9 cellular contexts compared by ENCODE assay signal in the genomic region with DNA sequence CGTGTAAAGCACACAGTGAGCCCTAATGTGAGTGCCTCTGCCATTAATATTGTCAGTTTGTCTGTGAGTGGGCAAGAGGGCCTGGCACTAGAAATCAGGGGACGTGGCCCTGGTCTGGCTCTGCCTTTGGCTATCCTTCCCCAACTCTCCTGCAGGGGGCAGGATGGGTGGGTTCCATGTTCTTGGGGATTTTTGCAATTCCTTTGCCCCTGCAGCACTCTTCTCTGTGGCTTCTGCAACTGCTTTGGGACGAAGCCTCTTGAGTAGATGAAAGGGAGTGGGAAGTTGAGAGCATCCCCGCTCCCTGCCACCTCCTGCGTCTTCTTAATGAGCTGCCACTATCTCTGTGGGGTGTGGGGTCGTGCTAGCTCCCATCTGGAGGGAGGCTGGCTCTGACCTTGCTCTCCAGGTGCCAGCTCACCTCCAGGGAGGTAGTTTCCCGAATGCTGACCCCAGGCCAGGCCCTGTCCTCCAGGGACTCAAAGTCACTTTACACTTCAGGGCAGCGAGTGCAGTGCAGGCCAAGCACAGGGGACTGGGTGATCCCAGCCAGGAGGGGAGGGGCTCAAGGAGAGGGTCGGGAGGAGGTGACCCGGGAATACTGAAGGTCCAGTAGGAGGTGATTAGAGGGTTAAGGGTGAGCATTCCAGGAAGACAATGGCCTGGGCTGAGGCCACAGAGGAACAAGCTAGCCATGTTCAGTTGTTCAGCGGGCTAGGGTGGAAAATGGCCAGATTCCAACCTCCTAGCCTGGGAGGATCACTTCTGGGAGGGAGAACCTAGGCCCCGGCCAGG.
DNase-seq lines count a peak whose midpoint lies in the region; ATAC-seq, FAIRE-seq and TF ChIP-seq lines count a peak whose summit lies in the region.
"Had no signal": no experiment of that assay in that cellular context is flagged by ENCODE, and none has a peak within 500 bp of the region (broad histone marks: within the 10 kb centered on the region; RNA-seq: fewer than 3 reads in every experiment).

No MANE protein-coding gene starts in this region.

- H3K9ac ChIP-seq in neuronal stem cell (ENCODE audit: low read depth, low read length, poor library complexity), result no peak overlapping the region

- H3K9me3 ChIP-seq in neuronal stem cell (replicated peaks in 1 of 2; ENCODE audit: control insufficient read depth in 2 of 2, insufficient read depth in 1 of 2, low read depth in 1 of 2, low read length in 2 of 2) (peaks cover 0 to 6% of the 10 kb centered on the region in 2 donors), T-helper 17 cell (ENCODE audit: control insufficient read depth, low read length, poor library complexity, severe bottlenecking) (no peaks in the 10 kb centered on the region)

- H3K79me1 ChIP-seq in neuronal stem cell (ENCODE audit: low read depth, low read length), result no peaks in the 10 kb centered on the region

- CTCF ChIA-PET in activated CD4-positive, alpha-beta memory T cell treated with anti-CD3 and anti-CD28 coated beads for 36 hours (lab: Charles Lee), result interaction anchor here (0.9 to 4.6 kb wide), 7 partner anchors 9 to 717 kb away, joined by 3 to 54 read pairs (median 10); a partner anchor contains a TSS
- CTCF ChIA-PET in activated CD4-positive, alpha-beta memory T cell treated with anti-CD3 and anti-CD28 coated beads, Interleukin-2, amount 10 ng/mL, durations not matched to agents 7 days and 5 days (lab: Charles Lee), result interaction anchor here (0.9 to 3.3 kb wide), 6 partner anchors 9 to 186 kb away, joined by 3 to 18 read pairs (median 6); no protein-coding TSS in a partner anchor

- WGBS in neuronal stem cell (ENCODE audit: extremely low coverage in 2 of 2, insufficient read length in 2 of 2, insufficient replicate concordance in 1 of 2), 2 donors, result no CpG with 5 or more reads among the region's 12 CpGs

- H3K23ac ChIP-seq in neuronal stem cell (ENCODE audit: low read depth, low read length, poor library complexity), result no peak overlapping the region

- H2BK5ac ChIP-seq in neuronal stem cell (ENCODE audit: low read length), result peak overlapping the region; percentile 75

- no peaks in the 10 kb centered on the region for H3K36me3 Mint-ChIP-seq in activated CD4-positive, alpha-beta memory T cell treated with anti-CD3 and anti-CD28 coated beads for 36 hours
- no peaks in the 10 kb centered on the region for H3K36me3 Mint-ChIP-seq in activated CD4-positive, alpha-beta memory T cell treated with anti-CD3 and anti-CD28 coated beads, Interleukin-2, amount 10 ng/mL, durations not matched to agents 7 days and 5 days (ENCODE audit: low read depth)
- no peaks in the 10 kb centered on the region for H3K36me3 Mint-ChIP-seq in activated T-helper 17 cell treated with anti-CD3 and anti-CD28 coated beads, Interleukin-2, amount 50 U/mL, for 72 hours (ENCODE audit: low read depth)
- H3K36me3 Mint-ChIP-seq in T-helper 17 cell (ENCODE audit: low read depth), result no peaks in the 10 kb centered on the region

- peak overlapping the region; percentile 77 for H2BK15ac ChIP-seq in neuronal stem cell (ENCODE audit: low read length)

- no peak for FAIRE-seq in bronchial epithelial cell (lab: Jason Lieb, UNC)

- intact Hi-C loops in activated CD4-positive, alpha-beta memory T cell treated with anti-CD3 and anti-CD28 coated beads for 36 hours (cut with micrococcal nuclease), result loop anchor here (5.0 kb wide), 1 partner anchor 717 kb away; no protein-coding TSS in a partner anchor

- H3K36me3 ChIP-seq in bronchial epithelial cell (ENCODE audit: control insufficient read depth, insufficient read depth, low read length), result no peaks in the 10 kb centered on the region
- H3K36me3 ChIP-seq in neuronal stem cell (replicated peaks in 1 of 2; ENCODE audit: control insufficient read depth in 2 of 2, insufficient read depth in 2 of 2, low read length in 2 of 2), result no peaks in the 10 kb centered on the region

- peaks cover 7 to 25% of the 10 kb centered on the region in 2 donors for H3K4me1 ChIP-seq in neuronal stem cell (ENCODE audit: control insufficient read depth in 2 of 2, insufficient read depth in 1 of 2, low read depth in 1 of 2, low read length in 2 of 2)

- POLR2A ChIA-PET in activated CD4-positive, alpha-beta memory T cell treated with anti-CD3 and anti-CD28 coated beads for 36 hours (lab: Charles Lee), result no interaction called here
- POLR2A ChIA-PET in activated CD4-positive, alpha-beta memory T cell treated with anti-CD3 and anti-CD28 coated beads, Interleukin-2, amount 10 ng/mL, durations not matched to agents 7 days and 5 days (lab: Charles Lee), result no interaction called here

- no peaks in the 10 kb centered on the region for H3K4me1 Mint-ChIP-seq in activated CD4-positive, alpha-beta memory T cell treated with anti-CD3 and anti-CD28 coated beads for 36 hours (ENCODE audit: low read depth)
- no peaks in the 10 kb centered on the region for H3K4me1 Mint-ChIP-seq in activated CD4-positive, alpha-beta memory T cell treated with anti-CD3 and anti-CD28 coated beads, Interleukin-2, amount 10 ng/mL, durations not matched to agents 7 days and 5 days
- no peaks in the 10 kb centered on the region for H3K4me1 Mint-ChIP-seq in activated T-helper 17 cell treated with anti-CD3 and anti-CD28 coated beads, Interleukin-2, amount 50 U/mL, for 72 hours
- no peaks in the 10 kb centered on the region for H3K4me1 Mint-ChIP-seq in T-helper 17 cell

- peak overlapping the region; percentile 81 for H3K27ac ChIP-seq in neuronal stem cell (replicated peaks; ENCODE audit: low read length)

- H4K8ac ChIP-seq in neuronal stem cell (ENCODE audit: low read depth, low read length), result no peak overlapping the region

- no peak for ATAC-seq in activated T-helper 17 cell treated with anti-CD3 and anti-CD28 coated beads, Interleukin-2, amount 50 U/mL, for 72 hours (replicated peaks)
- ATAC-seq in T-helper 17 cell, result no peak

- H3K27me3 ChIP-seq in bronchial epithelial cell (ENCODE audit: control insufficient read depth, insufficient read depth, low read length) (peaks cover 2% of the 10 kb centered on the region), neuronal stem cell (ENCODE audit: control insufficient read depth in 3 of 3, insufficient read depth in 3 of 3, low read depth in 1 of 3, low read length in 3 of 3) (peaks cover 0 to 3% (median 2%) of the 10 kb centered on the region in 3 experiments)

- peak overlapping the region; percentile 95 for H3K18ac ChIP-seq in neuronal stem cell (ENCODE audit: low read length)

- no peak overlapping the region for H2AK5ac ChIP-seq in neuronal stem cell (ENCODE audit: low read depth, low read length)

- peak overlapping the region; percentile 38 for H4K91ac ChIP-seq in neuronal stem cell (ENCODE audit: low read depth, low read length, poor library complexity)

- H2AFZ ChIP-seq in neuronal stem cell (ENCODE audit: low read length), result no peak overlapping the region

- DNase-seq in activated CD4-positive, alpha-beta memory T cell treated with anti-CD3 and anti-CD28 coated beads for 36 hours, result peak; percentile 25
- DNase-seq in activated CD4-positive, alpha-beta memory T cell treated with anti-CD3 and anti-CD28 coated beads, Interleukin-2, amount 10 ng/mL, durations not matched to agents 7 days and 5 days, result no peak
- DNase-seq in HuH-7 (ENCODE audit: low spot score), result peak; percentile 15
- no peak for DNase-seq in bronchial epithelial cell (ENCODE audit: low read depth)
- DNase-seq in neuronal stem cell (ENCODE audit: low spot score), result peak; percentile 62
- DNase-seq in kidney tubule cell (ENCODE audit: low spot score), result no peak
- DNase-seq in T-helper 17 cell, result no peak
- DNase-seq: activated effector memory CD4-positive, alpha-beta T cell treated with Interleukin-2 at 50 U/mL for 16 hours had no signal

- H3K14ac ChIP-seq in neuronal stem cell (ENCODE audit: low read length), result no peak overlapping the region

- H3K4me3 ChIP-seq in bronchial epithelial cell (ENCODE audit: low read depth, low read length), result no peak overlapping the region
- no peak overlapping the region for H3K4me3 ChIP-seq in neuronal stem cell (ENCODE audit: low read length in 2 of 2)

- H3K4me3 Mint-ChIP-seq in activated CD4-positive, alpha-beta memory T cell treated with anti-CD3 and anti-CD28 coated beads for 36 hours, result no peak overlapping the region
- no peak overlapping the region for H3K4me3 Mint-ChIP-seq in activated CD4-positive, alpha-beta memory T cell treated with anti-CD3 and anti-CD28 coated beads, Interleukin-2, amount 10 ng/mL, durations not matched to agents 7 days and 5 days
- no peak overlapping the region for H3K4me3 Mint-ChIP-seq in activated T-helper 17 cell treated with anti-CD3 and anti-CD28 coated beads, Interleukin-2, amount 50 U/mL, for 72 hours
- no peak overlapping the region for H3K4me3 Mint-ChIP-seq in T-helper 17 cell

- no peak overlapping the region for H3K4me2 ChIP-seq in neuronal stem cell (ENCODE audit: insufficient read depth, low read length, poor library complexity, severe bottlenecking)

- H3K27me3 Mint-ChIP-seq in activated CD4-positive, alpha-beta memory T cell treated with anti-CD3 and anti-CD28 coated beads for 36 hours, result peaks cover 11% of the 10 kb centered on the region
- peaks cover 18% of the 10 kb centered on the region for H3K27me3 Mint-ChIP-seq in activated CD4-positive, alpha-beta memory T cell treated with anti-CD3 and anti-CD28 coated beads, Interleukin-2, amount 10 ng/mL, durations not matched to agents 7 days and 5 days
- peaks cover 19% of the 10 kb centered on the region for H3K27me3 Mint-ChIP-seq in activated T-helper 17 cell treated with anti-CD3 and anti-CD28 coated beads, Interleukin-2, amount 50 U/mL, for 72 hours
- peaks cover 38% of the 10 kb centered on the region for H3K27me3 Mint-ChIP-seq in T-helper 17 cell

- H2BK120ac ChIP-seq in neuronal stem cell (ENCODE audit: low read depth, low read length), result peak overlapping the region; percentile 51

- H3K4ac ChIP-seq in neuronal stem cell (ENCODE audit: low read length), result no peak overlapping the region

- H3K9me3 Mint-ChIP-seq in activated CD4-positive, alpha-beta memory T cell treated with anti-CD3 and anti-CD28 coated beads for 36 hours, result peaks cover 7% of the 10 kb centered on the region
- H3K9me3 Mint-ChIP-seq in activated CD4-positive, alpha-beta memory T cell treated with anti-CD3 and anti-CD28 coated beads, Interleukin-2, amount 10 ng/mL, durations not matched to agents 7 days and 5 days, result peaks cover 6% of the 10 kb centered on the region
- H3K9me3 Mint-ChIP-seq in activated T-helper 17 cell treated with anti-CD3 and anti-CD28 coated beads, Interleukin-2, amount 50 U/mL, for 72 hours, result no peaks in the 10 kb centered on the region

- TF ChIP-seq CTCF in bronchial epithelial cell (IDR thresholded peaks at IDR 0.05; ENCODE audit: insufficient read depth, low read length, severe bottlenecking), result peak; percentile 20

- no peak overlapping the region for H2BK12ac ChIP-seq in neuronal stem cell (ENCODE audit: low read length)

- no peak overlapping the region for H3K27ac Mint-ChIP-seq in activated CD4-positive, alpha-beta memory T cell treated with anti-CD3 and anti-CD28 coated beads for 36 hours
- no peak overlapping the region for H3K27ac Mint-ChIP-seq in activated CD4-positive, alpha-beta memory T cell treated with anti-CD3 and anti-CD28 coated beads, Interleukin-2, amount 10 ng/mL, durations not matched to agents 7 days and 5 days
- no peak overlapping the region for H3K27ac Mint-ChIP-seq in activated T-helper 17 cell treated with anti-CD3 and anti-CD28 coated beads, Interleukin-2, amount 50 U/mL, for 72 hours
- H3K27ac Mint-ChIP-seq in T-helper 17 cell, result no peak overlapping the region

Comparison
In these comparisons a context has a peak if more than half of its experiments do, and no peak if none do; other contexts are left out.
1. DNase-seq: peak in activated CD4-positive, alpha-beta memory T cell treated with anti-CD3 and anti-CD28 coated beads for 36 hours (single experiment), HuH-7 (single experiment) and neuronal stem cell (single experiment); none in activated CD4-positive, alpha-beta memory T cell treated with anti-CD3 and anti-CD28 coated beads, Interleukin-2, amount 10 ng/mL, durations not matched to agents 7 days and 5 days (single experiment), bronchial epithelial cell (single experiment), kidney tubule cell (single experiment) and T-helper 17 cell (0 of 3).